In the genomic region with DNA sequence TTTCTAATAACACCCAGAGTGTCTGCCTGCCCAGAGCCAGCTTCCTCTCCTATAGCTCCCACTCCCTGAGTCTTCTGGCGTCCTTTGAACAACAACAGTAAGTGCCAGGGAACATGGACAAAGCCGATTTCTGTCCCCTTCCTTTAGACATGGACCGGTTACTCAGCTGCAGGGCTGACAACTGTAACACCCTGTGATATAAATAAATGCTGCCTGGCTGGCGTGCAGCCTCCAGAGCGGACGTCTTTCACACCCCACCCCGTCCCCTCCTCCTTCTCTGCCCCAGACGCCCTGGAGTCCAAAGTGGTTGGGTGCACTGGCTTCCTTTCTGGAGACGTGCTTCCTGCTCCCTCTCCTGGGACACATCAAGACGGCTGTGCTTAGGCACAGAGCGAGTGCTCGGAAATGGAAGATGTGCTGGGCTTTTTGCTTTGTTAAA, we compare ENCODE assay signal across 11 cellular contexts. TPM values are rescaled to one million over a fixed set of nuclear protein-coding genes. Genes with fewer than 3 reads are reported as not detected.
DNase-seq lines count a peak whose midpoint lies in the region; ATAC-seq, FAIRE-seq and TF ChIP-seq lines count a peak whose summit lies in the region.
"Had no signal": no experiment of that assay in that cellular context is flagged by ENCODE, and none has a peak within 500 bp of the region (broad histone marks: within the 10 kb centered on the region; RNA-seq: fewer than 3 reads in every experiment).

No MANE protein-coding gene starts in this region.

- H3K27me3 Mint-ChIP-seq in stimulated activated memory B cell treated with anti-CD40 and anti-IgM and Interleukin-4, amounts not matched to agents 10 μg/mL and 1 μg/mL and 100 μg/mL, for 72 hours, result peaks cover 70% of the 10 kb centered on the region

- H3K9me3 ChIP-seq in GM12878 (replicated peaks; ENCODE audit: control insufficient read depth, insufficient read depth, low read length) (no peaks in the 10 kb centered on the region), right atrium auricular region (no peaks in the 10 kb centered on the region)

- H3K9me3 Mint-ChIP-seq in stimulated activated memory B cell treated with anti-CD40 and anti-IgM and Interleukin-4, amounts not matched to agents 10 μg/mL and 1 μg/mL and 100 μg/mL, for 72 hours, result no peaks in the 10 kb centered on the region

- TF ChIP-seq EP300 in GM12878 (IDR thresholded peaks at IDR 0.05; ENCODE audit: borderline replicate concordance in 1 of 2, control insufficient read depth in 1 of 2, low read depth in 2 of 2, low read length in 2 of 2), result no peak

- H3K27ac ChIP-seq in GM12878 (ENCODE audit: control insufficient read depth, insufficient read depth) (no peak overlapping the region), right atrium auricular region (peak overlapping the region; percentile 73 to 88)

- POLR2A ChIA-PET in GM12878 (lab: Charles Lee), result no interaction called here

- no peak overlapping the region for H2AFZ ChIP-seq in GM12878 (ENCODE audit: control insufficient read depth, low read depth, low read length)

- H3K4me1 Mint-ChIP-seq in stimulated activated memory B cell treated with anti-CD40 and anti-IgM and Interleukin-4, amounts not matched to agents 10 μg/mL and 1 μg/mL and 100 μg/mL, for 72 hours, result peaks cover 11% of the 10 kb centered on the region

- CTCF ChIA-PET in GM12878 (lab: Yijun Ruan, JAX), result interaction anchor here (1.3 to 1.5 kb wide), 3 partner anchors 9 to 359 kb away, joined by 3 to 5 read pairs (median 3); no protein-coding TSS in a partner anchor

- H3K4me1 ChIP-seq in GM12878 (ENCODE audit: control insufficient read depth, insufficient read depth, low read length), result no peaks in the 10 kb centered on the region
- H3K4me1 ChIP-seq in right atrium auricular region, result peaks cover 0 to 80% of the 10 kb centered on the region in 2 donors

- peak; percentile 12 for ATAC-seq in GM12878
- ATAC-seq in sciatic nerve, result peak; percentile 63
- no peak for ATAC-seq in stimulated activated memory B cell treated with anti-CD40 and anti-IgM and Interleukin-4, amounts not matched to agents 10 μg/mL and 1 μg/mL and 100 μg/mL, for 72 hours
- no peak for ATAC-seq in omental fat pad (ENCODE audit: low FRiP score)
- ATAC-seq: activated CD8-positive, alpha-beta T cell treated with anti-CD3 and anti-CD28 coated beads, Interleukin-2, amount 10 ng/mL, durations not matched to agents 7 days and 5 days had no signal

- H3K79me2 ChIP-seq in GM12878 (ENCODE audit: control insufficient read depth, insufficient read depth, low read length), result no peaks in the 10 kb centered on the region

- under 1% methylated on average over 12 of the region's 12 CpGs for WGBS in GM12878 (ENCODE audit: insufficient coverage, insufficient replicate concordance, low lambda C conversion rate, missing lambda C conversion rate)

- no peak overlapping the region for H3K27ac Mint-ChIP-seq in stimulated activated memory B cell treated with anti-CD40 and anti-IgM and Interleukin-4, amounts not matched to agents 10 μg/mL and 1 μg/mL and 100 μg/mL, for 72 hours
- H3K27ac Mint-ChIP-seq: activated CD8-positive, alpha-beta T cell treated with anti-CD3 and anti-CD28 coated beads, Interleukin-2, amount 10 ng/mL, durations not matched to agents 7 days and 5 days had no signal

- in situ Hi-C loops in GM12878 (cut with MboI), result no loop called here

- no peaks in the 10 kb centered on the region for H4K20me1 ChIP-seq in GM12878 (ENCODE audit: control insufficient read depth, insufficient read depth)

- no TSS peak for BruUV-seq in GM12878 (replicated peaks; lab: Mats Ljungman, UMichigan)

- DNase-seq in EL, result peak; percentile 39
- no peak for DNase-seq in GM12878 (ENCODE audit: low read depth, low spot score)
- peak; percentile 92 for DNase-seq in right atrium auricular region (ENCODE audit: low spot score)
- DNase-seq in sciatic nerve (ENCODE audit: low spot score), result no peak
- DNase-seq in COR-L47 (lab: John Stamatoyannopoulos, UW), result no peak
- no peak for DNase-seq in omental fat pad (ENCODE audit: low spot score)
- DNase-seq in NCI-H146 treated with DMSO at 0.1 percent for 48 hours (lab: John Stamatoyannopoulos, UW; ENCODE audit: unreplicated experiment), result no peak
- DNase-seq: activated CD8-positive, alpha-beta T cell treated with anti-CD3 and anti-CD28 coated beads, Interleukin-2, amount 10 ng/mL, durations not matched to agents 7 days and 5 days; DMS53; SHP77 treated with DMSO at 0.1 percent for 48 hours had no signal

- no peak for TF ChIP-seq CTCF in GM12878 (IDR thresholded peaks at IDR 0.05 in 2 of 3, conservative IDR thresholded peaks at IDR 0.05 in 1 of 3; ENCODE audit: control insufficient read depth in 2 of 3, extremely low read depth in 1 of 3, insufficient read depth in 1 of 3, low read depth in 3 of 3, low read length in 3 of 3)
- no peak for TF ChIP-seq CTCF in right atrium auricular region (IDR thresholded peaks at IDR 0.05)
- no peak for TF ChIP-seq CTCF in omental fat pad (IDR thresholded peaks at IDR 0.05)

- no peaks in the 10 kb centered on the region for H3K36me3 Mint-ChIP-seq in stimulated activated memory B cell treated with anti-CD40 and anti-IgM and Interleukin-4, amounts not matched to agents 10 μg/mL and 1 μg/mL and 100 μg/mL, for 72 hours

- no peak for TF ChIP-seq POLR2A in GM12878 (IDR thresholded peaks at IDR 0.05; ENCODE audit: low read depth, low read length)

- SMC1A ChIA-PET in GM12878 (lab: Charles Lee; ENCODE audit: uncharacterized antibody, unreplicated experiment), result interaction anchor here (0.6 to 0.7 kb wide), 2 partner anchors 34 to 321 kb away, joined by 3 read pairs; no protein-coding TSS in a partner anchor

- RAD21 ChIA-PET in GM12878 (lab: Charles Lee; ENCODE audit: unreplicated experiment), result interaction anchor here (1.4 to 2.0 kb wide), 2 partner anchors 357 to 359 kb away, joined by 4 read pairs; no protein-coding TSS in a partner anchor

- H3K36me3 ChIP-seq in GM12878 (ENCODE audit: control insufficient read depth in 2 of 2, insufficient read depth in 2 of 2, low read length in 1 of 2) (no peaks in the 10 kb centered on the region), right atrium auricular region (no peaks in the 10 kb centered on the region)

- H3K27me3 ChIP-seq in GM12878 (replicated peaks in 1 of 2; ENCODE audit: control insufficient read depth in 2 of 2, insufficient read depth in 2 of 2, low read length in 1 of 2) (peaks cover 11 to 12% of the 10 kb centered on the region in 2 experiments), right atrium auricular region (no peaks in the 10 kb centered on the region)

- no peak overlapping the region for H3K4me3 Mint-ChIP-seq in stimulated activated memory B cell treated with anti-CD40 and anti-IgM and Interleukin-4, amounts not matched to agents 10 μg/mL and 1 μg/mL and 100 μg/mL, for 72 hours
- H3K4me3 Mint-ChIP-seq: activated CD8-positive, alpha-beta T cell treated with anti-CD3 and anti-CD28 coated beads, Interleukin-2, amount 10 ng/mL, durations not matched to agents 7 days and 5 days had no signal

- no peak for FAIRE-seq in GM12878 (lab: Jason Lieb, UNC)

- H3K4me2 ChIP-seq in GM12878 (ENCODE audit: control insufficient read depth, insufficient read depth), result no peak overlapping the region

- no peak for TF ChIP-seq RAD21 in GM12878 (IDR thresholded peaks at IDR 0.05; ENCODE audit: insufficient read depth, low read depth, low read length)

- intact Hi-C loops in GM12878 (cut with micrococcal nuclease; ENCODE audit: unreplicated experiment) (no loop called here), sciatic nerve (cut with DNase I) (no loop called here)

- no peak overlapping the region for H3K4me3 ChIP-seq in GM12878
- H3K4me3 ChIP-seq in right atrium auricular region, result peak overlapping the region in 1 of 2 donors; percentile 21

- no peak overlapping the region for H3K9ac ChIP-seq in GM12878 (ENCODE audit: control insufficient read depth, insufficient read depth, low read length)

TF ChIP-seq in GM12878, 131 proteins besides CTCF, POLR2A, EP300 and RAD21:
- TF ChIP-seq ZNF384 (IDR thresholded peaks at IDR 0.05; ENCODE audit: borderline replicate concordance, low read depth, low read length) (no peak), EZH2 (IDR thresholded peaks at IDR 0.05; ENCODE audit: borderline replicate concordance, control insufficient read depth, low read depth, low read length) (no peak), ZNF217 (IDR thresholded peaks at IDR 0.05) (no peak), ZZZ3 (IDR thresholded peaks at IDR 0.05; ENCODE audit: control insufficient read depth, insufficient read length, low read depth) (no peak), WRNIP1 (IDR thresholded peaks at IDR 0.05; ENCODE audit: borderline replicate concordance, low read depth, low read length) (no peak)

RNA-seq across cellular contexts. Expression of gene ITGA9, which starts 4.3 kb away (rescaled TPM):
- 3.9 and 5.0 TPM in 2 replicates for total RNA-seq in GM12878 (2013; cell fraction: nucleolus; rRNA removed)
- total RNA-seq in GM12878 (2014; rRNA removed) (0.06 TPM in 1 of 2 replicates, not detected in the other), GM12878 (2014; rRNA removed; fragmentation: Illumina TruSeq; extraction: Trizol) (0.09 TPM in 1 of 2 replicates, not detected in the other), GM12878 (2021) (0.08 and 0.11 TPM in 2 replicates), right atrium auricular region (10 to 100 TPM; 14.9 to 30.8 TPM), sciatic nerve (23.4 TPM), omental fat pad (10 to 100 TPM in 3 of 4 donors, 1 to 10 TPM in 1; 7.1 to 35.6 (median 20.8) TPM)
- polyA plus RNA-seq in GM12878 (2011; ENCODE audit: low read depth), result 0.04 TPM
- polyA plus RNA-seq in GM12878 (2011; rRNA removed) (2.4 and 2.9 TPM in 2 replicates), GM12878 (2014; fragmentation: Illumina TruSeq; extraction: Trizol) (0.01 and 0.08 TPM in 2 replicates), GM12878 (2014; fragmentation: Nextera tagmentation; extraction: Ambion mirVana) (not detected), GM12878 (2014; rRNA removed) (0.06 TPM in 1 of 2 replicates, not detected in the other), GM12878 (2016; fragmentation: Nextera tagmentation; extraction: Ambion mirVana) (not detected)
- polyA plus RNA-seq in GM12878 (2011; cell fraction: cytosol; rRNA removed), result 2.6 and 4.0 TPM in 2 replicates
- 5.5 and 6.1 TPM in 2 replicates for polyA plus RNA-seq in GM12878 (2011; cell fraction: nucleus; rRNA removed)
- 0.04 TPM in 1 of 2 replicates, not detected in the other for polyA plus RNA-seq in GM12878 (2012)
- 14.2 and 16.9 TPM in 2 replicates for polyA minus RNA-seq in GM12878 (2011; rRNA and poly(A)+ RNA removed)
- polyA minus RNA-seq in GM12878 (2011; cell fraction: cytosol; rRNA and poly(A)+ RNA removed), result 2.3 and 4.2 TPM in 2 replicates
- polyA minus RNA-seq in GM12878 (2011; cell fraction: nucleus; rRNA and poly(A)+ RNA removed), result 19.7 and 29.3 TPM in 2 replicates
- total RNA-seq: activated CD8-positive, alpha-beta T cell treated with anti-CD3 and anti-CD28 coated beads, Interleukin-2, amount 10 ng/mL, durations not matched to agents 7 days and 5 days had no signal

Comparison
In these comparisons a context has a peak if more than half of its experiments do, and no peak if none do; other contexts are left out.
1. DNase-seq: peak in EL (single experiment) and right atrium auricular region (single experiment); none in GM12878 (single experiment), sciatic nerve (single experiment), COR-L47 (single experiment), omental fat pad (single experiment) and NCI-H146 treated with DMSO at 0.1 percent for 48 hours (single experiment).
2. ATAC-seq: peak in GM12878 (single experiment) and sciatic nerve (single experiment); none in stimulated activated memory B cell treated with anti-CD40 and anti-IgM and Interleukin-4, amounts not matched to agents 10 μg/mL and 1 μg/mL and 100 μg/mL, for 72 hours (single experiment) and omental fat pad (single experiment).